Comparison of ENCODE assay signal across 17 cellular contexts in the genomic region with DNA sequence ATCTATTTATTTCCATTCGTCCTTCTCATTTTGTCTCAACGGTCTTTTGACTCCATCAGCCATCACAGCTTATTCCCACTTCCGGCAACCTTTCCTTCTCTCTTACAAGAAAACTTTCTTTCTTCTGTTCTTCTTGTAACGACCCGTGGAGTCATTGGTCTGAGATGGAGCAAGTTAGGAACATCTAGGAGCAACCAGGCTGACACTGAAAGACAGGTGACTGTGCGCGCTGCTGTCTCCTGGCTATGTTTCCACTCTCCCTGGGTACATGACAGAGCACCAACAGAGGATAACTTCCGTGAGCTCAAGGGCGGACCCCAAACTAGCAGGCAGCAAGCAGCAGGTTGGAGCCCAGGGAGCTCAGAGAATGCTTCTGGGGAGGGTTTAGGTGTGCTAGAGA. TPM values are rescaled to one million over a fixed set of nuclear protein-coding genes. Genes with fewer than 3 reads are reported as not detected.
DNase-seq lines count a peak whose midpoint lies in the region; ATAC-seq and TF ChIP-seq lines count a peak whose summit lies in the region.
"Had no signal": no experiment of that assay in that cellular context is flagged by ENCODE, and none has a peak within 500 bp of the region (broad histone marks: within the 10 kb centered on the region; RNA-seq: fewer than 3 reads in every experiment).

No MANE protein-coding gene starts in this region.

- H2BK12ac ChIP-seq in H9 (ENCODE audit: insufficient read length, low read depth, low read length), result no peak overlapping the region

- H3K4me1 Mint-ChIP-seq in H9, result peaks cover 25 to 40% of the 10 kb centered on the region in 2 experiments
- H3K4me1 Mint-ChIP-seq: immature natural killer cell had no signal

- H3K4me1 ChIP-seq in H9 (ENCODE audit: insufficient read depth, low read length) (no peaks in the 10 kb centered on the region), skeletal muscle satellite cell (ENCODE audit: control insufficient read depth, insufficient read depth, low read length) (peaks cover 54% of the 10 kb centered on the region)

- no peaks in the 10 kb centered on the region for H3K79me1 ChIP-seq in H9 (ENCODE audit: insufficient read depth, low read depth, low read length, poor library complexity, severe bottlenecking)

- no peak overlapping the region for H2AFZ ChIP-seq in H9 (ENCODE audit: low read length)
- H2AFZ ChIP-seq: PC-9 had no signal

- no peaks in the 10 kb centered on the region for H4K20me1 ChIP-seq in H9 (ENCODE audit: control insufficient read depth, insufficient read depth, insufficient read length)

- no peak for TF ChIP-seq CTCF in H9 (conservative IDR thresholded peaks at IDR 0.05)
- TF ChIP-seq CTCF in WI38 (IDR thresholded peaks at IDR 0.05; ENCODE audit: low read depth, low read length), result no peak

- H3K4me3 Mint-ChIP-seq in H9, result peak overlapping the region in 1 of 2 experiments; percentile 72; a peak in 1 of 5 replicates
- H3K4me3 Mint-ChIP-seq: immature natural killer cell; natural killer cell treated with Interleukin-12 subunit alpha and Interleukin-12 subunit beta and Interleukin-15 and Interleukin-18, amount 100 ng/mL, for 72 hours; stimulated activated effector memory CD8-positive, alpha-beta T cell treated with anti-CD3 and anti-CD28 coated beads, Interleukin-12 subunit alpha, Interleukin-12 subunit beta, amount 100 ng/mL, for 72 hours had no signal

- no peaks in the 10 kb centered on the region for H3K36me3 Mint-ChIP-seq in H9 (ENCODE audit: insufficient read depth in 1 of 3, low read depth in 3 of 3)
- H3K36me3 Mint-ChIP-seq: immature natural killer cell; natural killer cell treated with Interleukin-12 subunit alpha and Interleukin-12 subunit beta and Interleukin-15 and Interleukin-18, amount 100 ng/mL, for 72 hours; stimulated activated effector memory CD8-positive, alpha-beta T cell treated with anti-CD3 and anti-CD28 coated beads, Interleukin-12 subunit alpha, Interleukin-12 subunit beta, amount 100 ng/mL, for 72 hours had no signal

- H3K9me3 Mint-ChIP-seq in H9, result no peaks in the 10 kb centered on the region; a peak in 1 of 5 replicates
- H3K9me3 Mint-ChIP-seq: immature natural killer cell; natural killer cell treated with Interleukin-12 subunit alpha and Interleukin-12 subunit beta and Interleukin-15 and Interleukin-18, amount 100 ng/mL, for 72 hours; stimulated activated effector memory CD8-positive, alpha-beta T cell treated with anti-CD3 and anti-CD28 coated beads, Interleukin-12 subunit alpha, Interleukin-12 subunit beta, amount 100 ng/mL, for 72 hours had no signal

- H3K23ac ChIP-seq in H9 (ENCODE audit: insufficient read length, low read depth, low read length), result no peak overlapping the region

- H2BK5ac ChIP-seq in H9 (ENCODE audit: insufficient read length, low read length), result no peak overlapping the region

- H2BK15ac ChIP-seq in H9 (ENCODE audit: low read depth, low read length), result no peak overlapping the region

- no peak overlapping the region for H3K9ac ChIP-seq in H9 (ENCODE audit: extremely low read depth, insufficient read length, low read length)
- H3K9ac ChIP-seq in skeletal muscle satellite cell (ENCODE audit: low read depth, low read length), result peak overlapping the region; percentile 92

- no peak overlapping the region for H3K56ac ChIP-seq in H9 (ENCODE audit: insufficient read length, low read depth, low read length)

- no peak overlapping the region for H3K14ac ChIP-seq in H9 (ENCODE audit: insufficient read depth, low read length)

- no peak overlapping the region for H3T11ph ChIP-seq in H9 (ENCODE audit: low read length)

- H2AK5ac ChIP-seq in H9 (ENCODE audit: insufficient read length, low read length), result no peak overlapping the region

- H3K23me2 ChIP-seq in H9 (ENCODE audit: insufficient read length, low read depth, low read length, poor library complexity, severe bottlenecking), result peaks cover 16% of the 10 kb centered on the region

- H3K27me3 ChIP-seq in H9 (ENCODE audit: insufficient read depth, low read length) (peaks cover 59% of the 10 kb centered on the region), skeletal muscle satellite cell (ENCODE audit: control insufficient read depth, insufficient read depth, low read length) (no peaks in the 10 kb centered on the region)

- H2BK120ac ChIP-seq in H9 (ENCODE audit: low read depth, low read length, poor library complexity, severe bottlenecking), result no peak overlapping the region

- ATAC-seq in GM19452 (IDR thresholded peaks at IDR 0.05; ENCODE audit: unreplicated experiment), result no peak

- DNase-seq in H9, result no peak
- DNase-seq in glomerular visceral epithelial cell (ENCODE audit: extremely low spot score), result peak; percentile 20
- no peak for DNase-seq in NK-92 (lab: John Stamatoyannopoulos, UW; ENCODE audit: unreplicated experiment)
- DNase-seq in NCI-H2171 (lab: John Stamatoyannopoulos, UW), result no peak
- DNase-seq: activated effector memory CD4-positive, alpha-beta T cell treated with Interleukin-2 at 50 U/mL for 16 hours; amniotic stem cell; immature natural killer cell; NCI-H510A; PC-9; T1000 had no signal

- H3K4me3 ChIP-seq in WI38 (ENCODE audit: low read depth, low read length) (peak overlapping the region; percentile 99), skeletal muscle satellite cell (ENCODE audit: low read length) (peak overlapping the region; percentile 77)
- H3K4me3 ChIP-seq: PC-9, prostate gland had no signal

- no CpG with 5 or more reads among the region's 9 CpGs for WGBS in H9 (ENCODE audit: extremely low coverage, insufficient read length, low lambda C conversion rate)

- no peak overlapping the region for H3K4ac ChIP-seq in H9 (ENCODE audit: low read depth, low read length)

- H3K27ac Mint-ChIP-seq in H9, result no peak overlapping the region
- H3K27ac Mint-ChIP-seq: immature natural killer cell; natural killer cell treated with Interleukin-12 subunit alpha and Interleukin-12 subunit beta and Interleukin-15 and Interleukin-18, amount 100 ng/mL, for 72 hours; stimulated activated effector memory CD8-positive, alpha-beta T cell treated with anti-CD3 and anti-CD28 coated beads, Interleukin-12 subunit alpha, Interleukin-12 subunit beta, amount 100 ng/mL, for 72 hours had no signal

- H4K91ac ChIP-seq in H9 (ENCODE audit: insufficient read length, low read depth, low read length), result no peak overlapping the region

- no peak overlapping the region for H2BK20ac ChIP-seq in H9 (ENCODE audit: low read depth, low read length, poor library complexity, severe bottlenecking)

- no peak overlapping the region for H4K5ac ChIP-seq in H9 (ENCODE audit: insufficient read length, low read depth, low read length)

- H4K8ac ChIP-seq in H9 (replicated peaks; ENCODE audit: insufficient read length, low read depth, low read length), result no peak overlapping the region

- no peak overlapping the region for H3K18ac ChIP-seq in H9 (ENCODE audit: insufficient read length, low read depth, low read length)

- H3K4me2 ChIP-seq in H9 (ENCODE audit: insufficient read depth, insufficient read length, low read length) (peak overlapping the region; percentile 70), skeletal muscle satellite cell (ENCODE audit: low read length) (peak overlapping the region; percentile 92)
- H3K4me2 ChIP-seq: PC-9 had no signal

- H3K27ac ChIP-seq in H9 (ENCODE audit: insufficient read length, low read depth, low read length), result no peak overlapping the region
- H3K27ac ChIP-seq: PC-9, prostate gland had no signal

- peaks cover 29% of the 10 kb centered on the region for H3K36me3 ChIP-seq in skeletal muscle satellite cell (ENCODE audit: insufficient read depth, low read length)
- H3K36me3 ChIP-seq: prostate gland had no signal

- H3K27me3 Mint-ChIP-seq in H9 (ENCODE audit: low read depth), result peaks cover 87% of the 10 kb centered on the region

- H3K9me3 ChIP-seq in H9 (ENCODE audit: control insufficient read depth, low read depth, low read length), result no peaks in the 10 kb centered on the region
- H3K9me3 ChIP-seq in skeletal muscle satellite cell (replicated peaks; ENCODE audit: low read length), result no peaks in the 10 kb centered on the region
- H3K9me3 ChIP-seq: prostate gland had no signal

- H3K79me2 ChIP-seq in H9 (ENCODE audit: insufficient read depth, low read length), result no peaks in the 10 kb centered on the region

RNA-seq across cellular contexts. Expression of a gene that starts 2.5 kb away (rescaled TPM):
- not detected in 2 replicates for total RNA-seq in H9 (2021)
- total RNA-seq in skeletal muscle satellite cell (2012; rRNA removed), result 6.1 and 7.2 TPM in 2 replicates
- total RNA-seq: lung microvascular endothelial cell; natural killer cell treated with Interleukin-12 subunit alpha and Interleukin-12 subunit beta and Interleukin-15 and Interleukin-18, amount 100 ng/mL, for 72 hours; PC-9; prostate gland had no signal
